ENCODE assay signal across 8 cellular contexts in genomic region chr7:95608344-95609173, GRCh38. TPM values are rescaled to one million over a fixed set of nuclear protein-coding genes. Genes with fewer than 3 reads are reported as not detected.
A peak's percentile ranks its signal among the peaks of the same experiment; 100 is the strongest.
DNase-seq lines count a peak whose midpoint lies in the region; ATAC-seq, FAIRE-seq and TF ChIP-seq lines count a peak whose summit lies in the region.

No MANE protein-coding gene starts in this region.

- 11 to 15% methylated on average over 11 of the region's 11 CpGs for WGBS in aorta, 2 donors

- in situ Hi-C loops in KBM-7 (cut with MboI; ENCODE audit: low pct_unique_long_range_greater_than_20kb, low sequenced_read_pairs): no loop called here

- TF ChIP-seq POLR2A in H54 (IDR thresholded peaks at IDR 0.05; ENCODE audit: low read depth, low read length): no peak

- H3K36me3 ChIP-seq in fibroblast of lung (ENCODE audit: control insufficient read depth, insufficient read depth, low read length) (no peaks in the 10 kb centered on the region), muscle layer of duodenum (ENCODE audit: control insufficient read depth in 1 of 2, insufficient read depth in 2 of 2, low read length in 2 of 2) (peaks cover 0 to 14% of the 10 kb centered on the region in 2 donors), aorta (ENCODE audit: control insufficient read depth in 1 of 2, insufficient read depth in 2 of 2, low read length in 1 of 2) (no peaks in the 10 kb centered on the region)

- no peak overlapping the region for H2AFZ ChIP-seq in fibroblast of lung (ENCODE audit: low read length)

- H3K4me3 ChIP-seq in GM12864 (ENCODE audit: low read depth, low read length) (peak overlapping the region; percentile 24; the same call in 1 of the 2 replicates), fibroblast of lung (replicated peaks in 1 of 4; ENCODE audit: control extremely low read depth in 1 of 4, insufficient read depth in 1 of 4, low read depth in 3 of 4, low read length in 4 of 4) (peak overlapping the region in 2 of 4 experiments; percentile 22 to 39), muscle layer of duodenum (ENCODE audit: low read depth in 1 of 2, low read length in 2 of 2) (peak overlapping the region; percentile 38 to 47), aorta (ENCODE audit: low read length in 2 of 2) (no peak overlapping the region)

- intact Hi-C loops in aorta (cut with DNase I): no loop called here

- no peaks in the 10 kb centered on the region for H4K20me1 ChIP-seq in fibroblast of lung (ENCODE audit: control insufficient read depth, extremely low read depth, insufficient read depth, low read length)

- DNase-seq in GM12864 (ENCODE audit: low read depth): peak; percentile 62
- peak; percentile 60 for DNase-seq in H54 (ENCODE audit: insufficient read length, low spot score)
- DNase-seq in KBM-7: peak; percentile 87
- DNase-seq in SW 1271 (lab: John Stamatoyannopoulos, UW): peak; percentile 9 to 84
- peak; percentile 82 to 100 for DNase-seq in fibroblast of lung (ENCODE audit: low read depth in 2 of 2)
- DNase-seq in aorta: peak; percentile 89 to 93
- no peak for DNase-seq in NCI-H446 treated with DMSO at 0.1 percent for 48 hours (lab: John Stamatoyannopoulos, UW)

- no peak for TF ChIP-seq CTCF in GM12864 (IDR thresholded peaks at IDR 0.05; ENCODE audit: low read depth, low read length, missing control alignments)
- TF ChIP-seq CTCF in fibroblast of lung (conservative IDR thresholded peaks at IDR 0.05 in 1 of 2, IDR thresholded peaks at IDR 0.05 in 1 of 2; ENCODE audit: low read depth in 1 of 2, low read length in 2 of 2): no peak

- H3K9ac ChIP-seq in fibroblast of lung (ENCODE audit: insufficient read depth, low read length): no peak overlapping the region

- peak; percentile 93 for FAIRE-seq in H54 (lab: Jason Lieb, UNC)

- no peaks in the 10 kb centered on the region for H3K27me3 ChIP-seq in fibroblast of lung (ENCODE audit: control insufficient read depth, insufficient read depth, low read length)
- no peaks in the 10 kb centered on the region for H3K27me3 ChIP-seq in muscle layer of duodenum (ENCODE audit: low read depth, low read length)
- H3K27me3 ChIP-seq in aorta (ENCODE audit: control insufficient read depth in 1 of 2, insufficient read depth in 2 of 2, low read length in 1 of 2): no peaks in the 10 kb centered on the region

- H3K9me3 ChIP-seq in fibroblast of lung (ENCODE audit: control insufficient read depth, insufficient read depth, low read depth, low read length) (no peaks in the 10 kb centered on the region), muscle layer of duodenum (ENCODE audit: control insufficient read depth in 1 of 2, low read length in 2 of 2) (no peaks in the 10 kb centered on the region), aorta (ENCODE audit: control insufficient read depth, low read length) (no peaks in the 10 kb centered on the region)

- no peaks in the 10 kb centered on the region for H3K79me2 ChIP-seq in fibroblast of lung (ENCODE audit: control insufficient read depth, insufficient read depth, low read length)

- peak overlapping the region; percentile 33 for H3K4me2 ChIP-seq in fibroblast of lung (ENCODE audit: extremely low read depth, insufficient read depth, low read length)

- H3K27ac ChIP-seq in fibroblast of lung (ENCODE audit: insufficient read depth, low read length) (peak overlapping the region; percentile 17), muscle layer of duodenum (ENCODE audit: low read length) (peak overlapping the region; percentile 99), aorta (ENCODE audit: low read depth in 1 of 2, low read length in 2 of 2) (peak overlapping the region in 1 of 2 donors; percentile 82)

- H3K4me1 ChIP-seq in fibroblast of lung (ENCODE audit: control insufficient read depth, extremely low read depth, insufficient read depth, low read length) (peaks cover 4% of the 10 kb centered on the region), muscle layer of duodenum (ENCODE audit: control insufficient read depth in 1 of 2, insufficient read depth in 2 of 2, low read length in 2 of 2) (peaks cover 23 to 33% of the 10 kb centered on the region in 2 donors), aorta (ENCODE audit: control insufficient read depth in 1 of 2, insufficient read depth in 2 of 2, low read length in 2 of 2) (peaks cover 0 to 4% of the 10 kb centered on the region in 2 donors)

- peak; percentile 98 for ATAC-seq in aorta (ENCODE audit: low FRiP score)

RNA-seq across cellular contexts. Expression of gene PDK4, which starts 12.2 kb away (rescaled TPM):
- total RNA-seq in fibroblast of lung: 2.8 and 3.1 TPM in 2 replicates
- 0.09 and 0.20 TPM in 2 replicates for polyA plus RNA-seq in fibroblast of lung
- polyA plus RNA-seq in fibroblast of lung (2012): 0.07 and 0.14 TPM in 2 replicates
- 0.93 and 1.6 TPM in 2 replicates for polyA minus RNA-seq in fibroblast of lung (ENCODE audit: low replicate concordance)
- total RNA-seq in aorta: 100 to 1,000 TPM in 1 of 2 donors, 10 to 100 TPM in 1; 34.1 to 294 TPM
- polyA plus RNA-seq in aorta: 100 to 1,000 TPM; 108 to 126 TPM

Comparison
In these comparisons a context has a peak if more than half of its experiments do, and no peak if none do; other contexts are left out.
1. H3K4me3 ChIP-seq: peak in GM12864 (single experiment) and muscle layer of duodenum (2 of 2); none in aorta (0 of 2).